ENCODE assay signal across 12 cellular contexts in genomic region chr11:55867354-55867753, GRCh38. TPM values are rescaled to one million over a fixed set of nuclear protein-coding genes. Genes with fewer than 3 reads are reported as not detected.
"Had no signal": no experiment of that assay in that cellular context is flagged by ENCODE, and none has a peak within 500 bp of the region (broad histone marks: within the 10 kb centered on the region; RNA-seq: fewer than 3 reads in every experiment).

No MANE protein-coding gene starts in this region.

RNA-seq across cellular contexts. Expression of gene TRIM51, which starts 15.7 kb away (rescaled TPM):
- total RNA-seq: OCI-LY7, PC-3, PC-9, Peyer's patch, Right ventricle myocardium inferior, Right ventricle myocardium superior, RPMI7951, SJCRH30, SJSA1, T-cell had no signal
- polyA plus RNA-seq: SK-N-SH had no signal

RNA-seq across cellular contexts. Expression of gene OR5D16, which starts 28.8 kb away (rescaled TPM):
- total RNA-seq: OCI-LY7, PC-3, PC-9, Peyer's patch, Right ventricle myocardium inferior, Right ventricle myocardium superior, RPMI7951, SJCRH30, SJSA1, SK-MEL-5, T-cell had no signal
- polyA plus RNA-seq: SK-N-SH had no signal

RNA-seq across cellular contexts. Expression of gene OR5L2, which starts 40.3 kb away (rescaled TPM):
- total RNA-seq: OCI-LY7, PC-3, PC-9, Peyer's patch, Right ventricle myocardium inferior, Right ventricle myocardium superior, RPMI7951, SJCRH30, SJSA1, SK-MEL-5, T-cell had no signal
- polyA plus RNA-seq: SK-N-SH had no signal

RNA-seq across cellular contexts. Expression of gene OR5W2, which starts 47.0 kb away (rescaled TPM):
- total RNA-seq: OCI-LY7, PC-3, PC-9, Peyer's patch, Right ventricle myocardium inferior, Right ventricle myocardium superior, RPMI7951, SJCRH30, SJSA1, SK-MEL-5, T-cell had no signal
- polyA plus RNA-seq: SK-N-SH had no signal

RNA-seq across cellular contexts. Expression of gene OR5D18, which starts 47.9 kb away (rescaled TPM):
- total RNA-seq: OCI-LY7, PC-3, PC-9, Peyer's patch, Right ventricle myocardium inferior, Right ventricle myocardium superior, RPMI7951, SJCRH30, SJSA1, SK-MEL-5, T-cell had no signal
- polyA plus RNA-seq: SK-N-SH had no signal
